In genomic region chr2:26475832-26476501, GRCh38 we compare ENCODE assay signal across 1 cellular context.
TF ChIP-seq lines count a peak whose summit lies in the region.

No MANE protein-coding gene starts in this region.

TF ChIP-seq in K562, 482 proteins besides CTCF, POLR2A, EP300 and RAD21:
- TF ChIP-seq ZNF280B (CRISPR knock-in tag; IDR thresholded peaks at IDR 0.05) (no peak), PCBP1 (IDR thresholded peaks at IDR 0.05; ENCODE audit: low read depth, low read length, poor library complexity, severe bottlenecking) (peak; percentile 96)
